ENCODE assay signal across 8 cellular contexts in the genomic region with DNA sequence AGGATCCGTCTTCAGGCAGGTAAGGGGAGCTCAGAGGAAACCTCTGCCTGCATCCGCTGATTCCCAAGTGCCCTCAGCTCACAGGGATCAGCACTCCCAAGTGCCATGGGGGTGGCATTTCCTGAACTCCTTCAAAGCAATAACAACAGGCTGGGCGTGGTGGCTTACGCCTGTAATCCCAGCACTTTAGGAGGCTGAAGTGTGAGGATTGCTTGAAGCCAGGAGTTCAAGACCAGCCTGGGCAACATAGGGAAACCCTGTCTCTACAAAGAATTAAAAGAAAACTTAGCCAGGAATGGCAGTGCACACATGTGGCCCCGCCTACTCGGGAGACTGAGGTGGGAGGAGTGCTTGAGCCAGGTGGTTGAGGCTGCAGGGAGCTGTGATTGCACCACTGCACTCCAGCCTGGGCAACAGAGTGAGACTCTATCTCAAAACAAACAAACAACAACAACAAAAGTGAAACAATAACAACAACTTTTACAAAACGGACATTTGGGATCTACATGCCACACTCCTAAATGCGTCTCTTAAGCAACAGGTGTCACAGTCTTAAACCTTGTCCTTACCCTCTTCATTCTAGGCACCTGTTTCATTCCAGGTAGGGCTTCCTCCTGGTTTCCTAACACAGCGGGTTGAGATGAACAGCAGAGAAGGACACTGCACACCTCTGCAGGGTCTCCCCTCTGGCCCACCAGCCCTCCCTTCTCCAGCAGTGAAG.
DNase-seq lines count a peak whose midpoint lies in the region; ATAC-seq, FAIRE-seq and TF ChIP-seq lines count a peak whose summit lies in the region.

No MANE protein-coding gene starts in this region.

- H3K9me3 ChIP-seq in A549: peaks cover 14% of the 10 kb centered on the region
- no peaks in the 10 kb centered on the region for H3K9me3 ChIP-seq in GM23248 (ENCODE audit: low read depth)
- peaks cover 0 to 2% of the 10 kb centered on the region in 2 donors for H3K9me3 ChIP-seq in lung (ENCODE audit: control insufficient read depth in 2 of 2, insufficient read depth in 1 of 2, low read length in 1 of 2)

- POLR2A ChIA-PET in A549 (lab: Yijun Ruan, JAX): no interaction called here

- H3K4me3 Mint-ChIP-seq in activated naive CD8-positive, alpha-beta T cell: peak overlapping the region; percentile 88

- peak overlapping the region; percentile 100 for H2AFZ ChIP-seq in GM23248

- no peaks in the 10 kb centered on the region; the same call in 1 of the 2 replicates for H3K27me3 ChIP-seq in GM23248 (replicated peaks; ENCODE audit: insufficient read depth)
- H3K27me3 ChIP-seq in lung (ENCODE audit: control insufficient read depth, insufficient read depth): no peaks in the 10 kb centered on the region

- no peaks in the 10 kb centered on the region for H3K27me3 Mint-ChIP-seq in activated naive CD8-positive, alpha-beta T cell

- TF ChIP-seq POLR2A in A549 (IDR thresholded peaks at IDR 0.05; ENCODE audit: low read length): no peak

- H3K79me2 ChIP-seq in GM23248 (ENCODE audit: insufficient read depth): no peaks in the 10 kb centered on the region

- in situ Hi-C loops in GM23248 (cut with MboI): loop anchor here (10.0 kb wide), 1 partner anchor 426 kb away; no protein-coding TSS in a partner anchor

- WGBS in A549 (ENCODE audit: missing lambda C conversion rate): 47% methylated on average over 9 of the region's 9 CpGs
- 61 to 75% methylated on average over 9 of the region's 9 CpGs for WGBS in GM23248 (ENCODE audit: low coverage in 1 of 2, low lambda C conversion rate in 2 of 2, missing lambda C conversion rate in 2 of 2), 2 experiments
- WGBS in lung, 2 donors: 50 to 60% methylated on average over 9 of the region's 9 CpGs

- H3K27ac ChIP-seq in A549 (peak overlapping the region; percentile 60 to 84), GM23248 (peak overlapping the region; percentile 87), lung (ENCODE audit: low read depth in 1 of 2, low read length in 1 of 2) (peak overlapping the region in 1 of 2 donors; percentile 79)

- peak overlapping the region; percentile 89 for H3K27ac Mint-ChIP-seq in activated naive CD8-positive, alpha-beta T cell

- FAIRE-seq in A549 (lab: Jason Lieb, UNC): no peak

- H3K36me3 Mint-ChIP-seq in activated naive CD8-positive, alpha-beta T cell: peaks cover 10% of the 10 kb centered on the region

- H3K4me1 Mint-ChIP-seq in activated naive CD8-positive, alpha-beta T cell (ENCODE audit: low read depth): peaks cover 37% of the 10 kb centered on the region

- TF ChIP-seq CTCF in A549 (IDR thresholded peaks at IDR 0.05): no peak
- no peak for TF ChIP-seq CTCF in lung (IDR thresholded peaks at IDR 0.05; ENCODE audit: control extremely low read depth, extremely low read depth)

- H3K9me3 Mint-ChIP-seq in activated naive CD8-positive, alpha-beta T cell (ENCODE audit: low read depth): no peaks in the 10 kb centered on the region

- peak; percentile 22 to 59; a peak in 5 of 6 replicates for ATAC-seq in A549
- ATAC-seq in lung (ENCODE audit: insufficient read depth, low FRiP score): peak; percentile 39

- H3K9ac ChIP-seq in GM23248: peak overlapping the region; percentile 86

- peaks cover 18% of the 10 kb centered on the region; the same call in 1 of the 2 replicates for H3F3A ChIP-seq in GM23248 (ENCODE audit: insufficient read depth)

- H3K36me3 ChIP-seq in GM23248 (ENCODE audit: low read depth): no peaks in the 10 kb centered on the region
- H3K36me3 ChIP-seq in lung (ENCODE audit: control insufficient read depth in 2 of 2, insufficient read depth in 2 of 2, low read length in 2 of 2): no peaks in the 10 kb centered on the region

- CTCF ChIA-PET in A549 (lab: Yijun Ruan, JAX): interaction anchor here (0.6 to 2.9 kb wide), 7 partner anchors 11 to 740 kb away, joined by 3 to 64 read pairs (median 14); no protein-coding TSS in a partner anchor

- H3K9me2 ChIP-seq in GM23248 (ENCODE audit: insufficient read depth): no peaks in the 10 kb centered on the region

- no peaks in the 10 kb centered on the region for H4K20me1 ChIP-seq in GM23248 (ENCODE audit: insufficient read depth)

- peak overlapping the region; percentile 67 for H3K4me3 ChIP-seq in A549
- peak overlapping the region; percentile 90 for H3K4me3 ChIP-seq in GM23248
- H3K4me3 ChIP-seq in lung: peak overlapping the region; percentile 41

- TF ChIP-seq EP300 in A549 (IDR thresholded peaks at IDR 0.05): no peak

- 0 out of 3 replicates have a peak, but pooled peaks cover 4% of the 10 kb centered on the region for H3K4me1 ChIP-seq in A549
- H3K4me1 ChIP-seq in GM23248 (ENCODE audit: insufficient read depth): no peaks in the 10 kb centered on the region
- H3K4me1 ChIP-seq in lung (ENCODE audit: control insufficient read depth in 2 of 2, insufficient read depth in 2 of 2, low read length in 2 of 2): peaks cover 0 to 4% of the 10 kb centered on the region in 2 donors

- TF ChIP-seq RAD21 in A549 (conservative IDR thresholded peaks at IDR 0.05 in 1 of 2, IDR thresholded peaks at IDR 0.05 in 1 of 2): no peak

- H3K4me2 ChIP-seq in A549 (peak overlapping the region; percentile 96), GM23248 (ENCODE audit: unreplicated experiment) (peak overlapping the region; percentile 99)

- DNase-seq in A549 (ENCODE audit: low read depth in 1 of 2, low spot score in 1 of 2) (no peak), GM23248 (no peak), lung (ENCODE audit: low spot score) (no peak), SW480 (ENCODE audit: low spot score) (no peak), NCI-H1105 (lab: John Stamatoyannopoulos, UW) (no peak), globus pallidus (ENCODE audit: low spot score) (no peak), germinal center (ENCODE audit: low spot score) (no peak)

TF ChIP-seq in A549, 52 proteins besides CTCF, POLR2A, EP300 and RAD21:
- no peak for TF ChIP-seq RNF2 (IDR thresholded peaks at IDR 0.05; ENCODE audit: borderline replicate concordance, low read depth)
- no peak for TF ChIP-seq EHF (CRISPR knock-in tag; IDR thresholded peaks at IDR 0.05)
- TF ChIP-seq ZC3H11A (IDR thresholded peaks at IDR 0.05): no peak
- TF ChIP-seq MYC (IDR thresholded peaks at IDR 0.05; ENCODE audit: borderline replicate concordance, low read length): no peak
- TF ChIP-seq HDAC2 (IDR thresholded peaks at IDR 0.05): no peak
- TF ChIP-seq SMC3 (IDR thresholded peaks at IDR 0.05): no peak
- no peak for TF ChIP-seq HOXB5 (CRISPR knock-in tag; IDR thresholded peaks at IDR 0.05)
- TF ChIP-seq FOSB (CRISPR knock-in tag; IDR thresholded peaks at IDR 0.05): no peak
- no peak for TF ChIP-seq KDM1A (IDR thresholded peaks at IDR 0.05; ENCODE audit: low read depth)
